In genomic region chr19:36169084-36169760, GRCh38 we compare ENCODE assay signal across 12 cellular contexts. TPM values are rescaled to one million over a fixed set of nuclear protein-coding genes. Genes with fewer than 3 reads are reported as not detected.
DNase-seq lines count a peak whose midpoint lies in the region; ATAC-seq and TF ChIP-seq lines count a peak whose summit lies in the region.
"Had no signal": no experiment of that assay in that cellular context is flagged by ENCODE, and none has a peak within 500 bp of the region (broad histone marks: within the 10 kb centered on the region; RNA-seq: fewer than 3 reads in every experiment).

No MANE protein-coding gene starts in this region.

- DNase-seq in A172 (ENCODE audit: low spot score) (peak; percentile 54), NCI-H1417 (lab: John Stamatoyannopoulos, UW) (peak in 2 of 3 experiments; percentile 52 to 68), WTC11 (ENCODE audit: low spot score) (no peak), lung (ENCODE audit: low spot score) (no peak)
- no peak for DNase-seq in stimulated activated naive CD4-positive, alpha-beta T cell treated with Interleukin-2 at 50 U/mL for 16 hours (lab: John Stamatoyannopoulos, UW)
- DNase-seq: activated effector memory CD4-positive, alpha-beta T cell treated with anti-CD3 and anti-CD28 coated beads, Interleukin-2, amount 50 U/mL, for 16 hours; natural killer cell; T-cell had no signal

- CTCF ChIA-PET in WTC11 (lab: Charles Lee) = interaction anchor here (1.6 to 3.0 kb wide), 2 partner anchors 18 to 41 kb away, joined by 4 to 44 read pairs; no protein-coding TSS in a partner anchor

- no peaks in the 10 kb centered on the region; the same call in 1 of the 2 replicates for H3K36me3 Mint-ChIP-seq in WTC11
- H3K36me3 Mint-ChIP-seq: natural killer cell, T-cell had no signal

- no peak overlapping the region for H3K4me3 ChIP-seq in lung
- H3K4me3 ChIP-seq: K562 had no signal

- no peaks in the 10 kb centered on the region for H3K36me3 ChIP-seq in lung (ENCODE audit: control insufficient read depth in 2 of 2, insufficient read depth in 2 of 2, low read length in 2 of 2)

- TF ChIP-seq CTCF in WTC11 (IDR thresholded peaks at IDR 0.05) (no peak), lung (IDR thresholded peaks at IDR 0.05; ENCODE audit: control extremely low read depth, extremely low read depth) (no peak)

- H3K27ac ChIP-seq in lung (ENCODE audit: low read depth in 1 of 2, low read length in 1 of 2) = peak overlapping the region; percentile 73 to 85

- no peaks in the 10 kb centered on the region for H3K9me3 Mint-ChIP-seq in WTC11
- H3K9me3 Mint-ChIP-seq: natural killer cell, T-cell had no signal

- POLR2A ChIA-PET in WTC11 (lab: Charles Lee) = interaction anchor here (0.7 to 1.3 kb wide), 2 partner anchors 41 to 42 kb away, joined by 4 read pairs; no protein-coding TSS in a partner anchor

- ATAC-seq in WTC11 = no peak
- no peak for ATAC-seq in lung (ENCODE audit: insufficient read depth, low FRiP score)
- ATAC-seq in HG02981 (IDR thresholded peaks at IDR 0.05; ENCODE audit: unreplicated experiment) = no peak
- no peak for ATAC-seq in HG03196 (IDR thresholded peaks at IDR 0.05; ENCODE audit: unreplicated experiment)
- ATAC-seq in HG03175 (IDR thresholded peaks at IDR 0.05; ENCODE audit: unreplicated experiment) = no peak
- ATAC-seq: natural killer cell, T-cell had no signal

- 0 out of 2 replicates have a peak, but pooled peaks cover 7% of the 10 kb centered on the region for H3K4me1 Mint-ChIP-seq in WTC11

- WGBS in lung, 2 donors = 53 to 67% methylated on average over 9 of the region's 9 CpGs

- H3K27me3 Mint-ChIP-seq in WTC11 (ENCODE audit: low read depth) = peaks cover 3% of the 10 kb centered on the region; the same call in 1 of the 2 replicates
- H3K27me3 Mint-ChIP-seq: T-cell had no signal

- peaks cover 0 to 3% of the 10 kb centered on the region in 2 donors for H3K4me1 ChIP-seq in lung (ENCODE audit: control insufficient read depth in 2 of 2, insufficient read depth in 2 of 2, low read length in 2 of 2)

- H3K9me3 ChIP-seq in lung (ENCODE audit: control insufficient read depth in 2 of 2, insufficient read depth in 1 of 2, low read length in 1 of 2) = no peaks in the 10 kb centered on the region

- peak overlapping the region; percentile 10; the same call in 1 of the 2 replicates for H3K27ac Mint-ChIP-seq in WTC11
- H3K27ac Mint-ChIP-seq: natural killer cell, T-cell had no signal

- no peak overlapping the region for H3K4me3 Mint-ChIP-seq in WTC11
- H3K4me3 Mint-ChIP-seq: natural killer cell, T-cell had no signal

- H3K27me3 ChIP-seq in lung (ENCODE audit: control insufficient read depth, insufficient read depth) = no peaks in the 10 kb centered on the region

TF ChIP-seq in WTC11, 78 proteins besides CTCF, POLR2A, EP300 and RAD21 (continues in another document):
- TF ChIP-seq, protein P1, sequence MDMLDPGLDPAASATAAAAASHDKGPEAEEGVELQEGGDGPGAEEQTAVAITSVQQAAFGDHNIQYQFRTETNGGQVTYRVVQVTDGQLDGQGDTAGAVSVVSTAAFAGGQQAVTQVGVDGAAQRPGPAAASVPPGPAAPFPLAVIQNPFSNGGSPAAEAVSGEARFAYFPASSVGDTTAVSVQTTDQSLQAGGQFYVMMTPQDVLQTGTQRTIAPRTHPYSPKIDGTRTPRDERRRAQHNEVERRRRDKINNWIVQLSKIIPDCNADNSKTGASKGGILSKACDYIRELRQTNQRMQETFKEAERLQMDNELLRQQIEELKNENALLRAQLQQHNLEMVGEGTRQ (CRISPR knock-in tag; IDR thresholded peaks at IDR 0.05) = no peak
- TF ChIP-seq, protein P2, sequence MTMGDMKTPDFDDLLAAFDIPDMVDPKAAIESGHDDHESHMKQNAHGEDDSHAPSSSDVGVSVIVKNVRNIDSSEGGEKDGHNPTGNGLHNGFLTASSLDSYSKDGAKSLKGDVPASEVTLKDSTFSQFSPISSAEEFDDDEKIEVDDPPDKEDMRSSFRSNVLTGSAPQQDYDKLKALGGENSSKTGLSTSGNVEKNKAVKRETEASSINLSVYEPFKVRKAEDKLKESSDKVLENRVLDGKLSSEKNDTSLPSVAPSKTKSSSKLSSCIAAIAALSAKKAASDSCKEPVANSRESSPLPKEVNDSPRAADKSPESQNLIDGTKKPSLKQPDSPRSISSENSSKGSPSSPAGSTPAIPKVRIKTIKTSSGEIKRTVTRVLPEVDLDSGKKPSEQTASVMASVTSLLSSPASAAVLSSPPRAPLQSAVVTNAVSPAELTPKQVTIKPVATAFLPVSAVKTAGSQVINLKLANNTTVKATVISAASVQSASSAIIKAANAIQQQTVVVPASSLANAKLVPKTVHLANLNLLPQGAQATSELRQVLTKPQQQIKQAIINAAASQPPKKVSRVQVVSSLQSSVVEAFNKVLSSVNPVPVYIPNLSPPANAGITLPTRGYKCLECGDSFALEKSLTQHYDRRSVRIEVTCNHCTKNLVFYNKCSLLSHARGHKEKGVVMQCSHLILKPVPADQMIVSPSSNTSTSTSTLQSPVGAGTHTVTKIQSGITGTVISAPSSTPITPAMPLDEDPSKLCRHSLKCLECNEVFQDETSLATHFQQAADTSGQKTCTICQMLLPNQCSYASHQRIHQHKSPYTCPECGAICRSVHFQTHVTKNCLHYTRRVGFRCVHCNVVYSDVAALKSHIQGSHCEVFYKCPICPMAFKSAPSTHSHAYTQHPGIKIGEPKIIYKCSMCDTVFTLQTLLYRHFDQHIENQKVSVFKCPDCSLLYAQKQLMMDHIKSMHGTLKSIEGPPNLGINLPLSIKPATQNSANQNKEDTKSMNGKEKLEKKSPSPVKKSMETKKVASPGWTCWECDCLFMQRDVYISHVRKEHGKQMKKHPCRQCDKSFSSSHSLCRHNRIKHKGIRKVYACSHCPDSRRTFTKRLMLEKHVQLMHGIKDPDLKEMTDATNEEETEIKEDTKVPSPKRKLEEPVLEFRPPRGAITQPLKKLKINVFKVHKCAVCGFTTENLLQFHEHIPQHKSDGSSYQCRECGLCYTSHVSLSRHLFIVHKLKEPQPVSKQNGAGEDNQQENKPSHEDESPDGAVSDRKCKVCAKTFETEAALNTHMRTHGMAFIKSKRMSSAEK (CRISPR knock-in tag; IDR thresholded peaks at IDR 0.05; ENCODE audit: borderline replicate concordance) = no peak
- TF ChIP-seq GABPB1 (CRISPR knock-in tag; IDR thresholded peaks at IDR 0.05) (no peak), CREM (CRISPR knock-in tag; IDR thresholded peaks at IDR 0.05) (no peak), ELF4 (CRISPR knock-in tag; IDR thresholded peaks at IDR 0.05; ENCODE audit: low read depth) (no peak), CREB1 (CRISPR knock-in tag; IDR thresholded peaks at IDR 0.05) (no peak), NFATC4 (CRISPR knock-in tag; IDR thresholded peaks at IDR 0.05) (no peak), ERG (CRISPR knock-in tag; IDR thresholded peaks at IDR 0.05) (no peak)
- TF ChIP-seq, protein P3, sequence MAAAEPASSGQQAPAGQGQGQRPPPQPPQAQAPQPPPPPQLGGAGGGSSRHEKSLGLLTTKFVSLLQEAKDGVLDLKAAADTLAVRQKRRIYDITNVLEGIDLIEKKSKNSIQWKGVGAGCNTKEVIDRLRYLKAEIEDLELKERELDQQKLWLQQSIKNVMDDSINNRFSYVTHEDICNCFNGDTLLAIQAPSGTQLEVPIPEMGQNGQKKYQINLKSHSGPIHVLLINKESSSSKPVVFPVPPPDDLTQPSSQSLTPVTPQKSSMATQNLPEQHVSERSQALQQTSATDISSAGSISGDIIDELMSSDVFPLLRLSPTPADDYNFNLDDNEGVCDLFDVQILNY (CRISPR knock-in tag; IDR thresholded peaks at IDR 0.05) = no peak
- TF ChIP-seq, protein P4, sequence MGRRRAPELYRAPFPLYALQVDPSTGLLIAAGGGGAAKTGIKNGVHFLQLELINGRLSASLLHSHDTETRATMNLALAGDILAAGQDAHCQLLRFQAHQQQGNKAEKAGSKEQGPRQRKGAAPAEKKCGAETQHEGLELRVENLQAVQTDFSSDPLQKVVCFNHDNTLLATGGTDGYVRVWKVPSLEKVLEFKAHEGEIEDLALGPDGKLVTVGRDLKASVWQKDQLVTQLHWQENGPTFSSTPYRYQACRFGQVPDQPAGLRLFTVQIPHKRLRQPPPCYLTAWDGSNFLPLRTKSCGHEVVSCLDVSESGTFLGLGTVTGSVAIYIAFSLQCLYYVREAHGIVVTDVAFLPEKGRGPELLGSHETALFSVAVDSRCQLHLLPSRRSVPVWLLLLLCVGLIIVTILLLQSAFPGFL (CRISPR knock-in tag; IDR thresholded peaks at IDR 0.05; ENCODE audit: borderline replicate concordance) = no peak

RNA-seq across cellular contexts. Expression of gene COX7A1, which starts 17.0 kb away (rescaled TPM):
- total RNA-seq in A172 (2014; rRNA removed; shearing (Covaris generic)) = not detected in 2 replicates
- total RNA-seq in WTC11 (2021) (0.64 to 1.0 TPM (median 0.70 TPM) in 3 replicates), lung (10 to 100 TPM; 13.0 to 53.1 TPM)
- polyA plus RNA-seq in lung = 10 to 100 TPM; 24.9 to 47.1 TPM
- total RNA-seq: K562, natural killer cell, T-cell had no signal

RNA-seq across cellular contexts. Expression of gene CAPNS1, which starts 29.4 kb away (rescaled TPM):
- total RNA-seq in A172 (2014; rRNA removed; shearing (Covaris generic)) = 416 and 483 TPM in 2 replicates
- total RNA-seq in WTC11 (2021) (332 to 358 TPM (median 344 TPM) in 3 replicates), lung (100 to 1,000 TPM; 201 to 743 TPM)
- polyA plus RNA-seq in lung = 100 to 1,000 TPM; 654 to 689 TPM

RNA-seq across cellular contexts. Expression of gene ZNF565, which starts 45.2 kb away (rescaled TPM):
- total RNA-seq in A172 (2014; rRNA removed; shearing (Covaris generic)) = 3.4 and 4.2 TPM in 2 replicates
- total RNA-seq in WTC11 (2021) (2.5 to 3.0 TPM (median 2.8 TPM) in 3 replicates), lung (1 to 10 TPM; 3.0 to 8.4 TPM)
- 1 to 10 TPM; 2.5 to 2.7 TPM for polyA plus RNA-seq in lung

RNA-seq across cellular contexts. Expression of gene ZNF146, which starts 45.7 kb away (rescaled TPM):
- 107 and 136 TPM in 2 replicates for total RNA-seq in A172 (2014; rRNA removed; shearing (Covaris generic))
- total RNA-seq in WTC11 (2021) (122 to 128 TPM (median 124 TPM) in 3 replicates), lung (100 to 1,000 TPM in 1 of 2 donors, 10 to 100 TPM in 1; 38.5 to 101 TPM)
- polyA plus RNA-seq in lung = 10 to 100 TPM; 13.6 to 33.1 TPM

RNA-seq across cellular contexts. Expression of gene TBCB, which starts 54.0 kb away (rescaled TPM):
- total RNA-seq in A172 (2014; rRNA removed; shearing (Covaris generic)) = 334 and 417 TPM in 2 replicates
- 170 to 187 TPM (median 182 TPM) in 3 replicates for total RNA-seq in WTC11 (2021)
- total RNA-seq in lung = 100 to 1,000 TPM in 1 of 2 donors, 10 to 100 TPM in 1; 63.1 to 169 TPM
- polyA plus RNA-seq in lung = 100 to 1,000 TPM; 132 to 213 TPM

Comparison
In these comparisons a context has a peak if more than half of its experiments do, and no peak if none do; other contexts are left out.
1. DNase-seq: peak in A172 (single experiment) and NCI-H1417 (2 of 3); none in WTC11 (single experiment), lung (single experiment) and stimulated activated naive CD4-positive, alpha-beta T cell treated with Interleukin-2 at 50 U/mL for 16 hours (single experiment).